Comparison of ENCODE assay signal across 8 cellular contexts in genomic region chr22:22709719-22710445, GRCh38.
A peak's percentile ranks its signal among the peaks of the same experiment; 100 is the strongest.
DNase-seq lines count a peak whose midpoint lies in the region; ATAC-seq, FAIRE-seq and TF ChIP-seq lines count a peak whose summit lies in the region.

No MANE protein-coding gene starts in this region.

- POLR2A ChIA-PET in HEK293T (lab: Yijun Ruan, JAX) (interaction anchor here (0.9 kb wide), 1 partner anchor 175 kb away, joined by 3 read pairs; no protein-coding TSS in a partner anchor), HepG2 (lab: Yijun Ruan, JAX) (no interaction called here)

- H3K27me3 ChIP-seq in HepG2 (ENCODE audit: control insufficient read depth in 1 of 2, insufficient read depth in 2 of 2, low read length in 2 of 2) = peaks cover 0 to 13% of the 10 kb centered on the region in 2 experiments; a peak in 1 of 5 replicates

- H3K4me2 ChIP-seq in HepG2 (ENCODE audit: low read depth, low read length) = no peak overlapping the region

- DNase-seq in D721Med (ENCODE audit: insufficient read length, low spot score) (no peak), HEK293T (ENCODE audit: extremely low spot score) (peak; percentile 61), HepG2 (ENCODE audit: low spot score) (no peak)
- peak; percentile 54 for DNase-seq in activated CD8-positive, alpha-beta memory T cell treated with anti-CD3 and anti-CD28 coated beads, Interleukin-2, amount 50 U/mL, for 48 hours

- no peak overlapping the region for H3K9ac ChIP-seq in HepG2 (ENCODE audit: insufficient read depth, low read depth, low read length)

- H3K4me3 ChIP-seq in HepG2 (replicated peaks in 1 of 3; ENCODE audit: insufficient read depth in 1 of 3, low read depth in 2 of 3, low read length in 3 of 3) = no peak overlapping the region

- no CpG with 5 or more reads among the region's 4 CpGs for WGBS in HepG2 (ENCODE audit: low lambda C conversion rate)

- H2AFZ ChIP-seq in HepG2 (ENCODE audit: low read length) = no peak overlapping the region

- ATAC-seq in HepG2 (peak; percentile 52; the same call in 2 of the 3 replicates), GM21367 (IDR thresholded peaks at IDR 0.05; ENCODE audit: unreplicated experiment) (no peak), HG03469 (IDR thresholded peaks at IDR 0.05; ENCODE audit: unreplicated experiment) (no peak), GM21515 (IDR thresholded peaks at IDR 0.05; ENCODE audit: unreplicated experiment) (no peak)
- ATAC-seq in activated CD4-positive, CD25-positive, alpha-beta regulatory T cell treated with anti-CD3 and anti-CD28 coated beads, Interleukin-2, amount 50 U/mL, for 24 hours = no peak

- intact Hi-C loops in HepG2 (cut with micrococcal nuclease; ENCODE audit: unreplicated experiment) = no loop called here

- TF ChIP-seq POLR2A in HepG2 (IDR thresholded peaks at IDR 0.05; ENCODE audit: insufficient read depth in 1 of 2, low read depth in 2 of 2, low read length in 2 of 2) = no peak

- H4K20me1 ChIP-seq in HepG2 (ENCODE audit: insufficient read depth, low read length) = peaks cover 3% of the 10 kb centered on the region; the same call in 1 of the 2 replicates

- H3K79me2 ChIP-seq in HepG2 (ENCODE audit: insufficient read depth, low read length) = no peaks in the 10 kb centered on the region

- in situ Hi-C loops in HepG2 (cut with HindIII; ENCODE audit: extremely low pct_ligation_motif_present, low pct_unique_long_range_greater_than_20kb) = no loop called here

- no peaks in the 10 kb centered on the region for H3K36me3 ChIP-seq in HepG2 (replicated peaks in 1 of 2; ENCODE audit: control insufficient read depth in 1 of 2, insufficient read depth in 2 of 2, low read length in 2 of 2)

- FAIRE-seq in D721Med (lab: Jason Lieb, UNC) = no peak
- no peak for FAIRE-seq in HepG2 (lab: Jason Lieb, UNC)

- H3K27ac ChIP-seq in HepG2 (ENCODE audit: extremely low read length, insufficient read depth, low read length) = no peak overlapping the region

- TF ChIP-seq CTCF in D721Med (IDR thresholded peaks at IDR 0.05; ENCODE audit: insufficient read depth, missing control alignments) (peak; percentile 28), HepG2 (CRISPR knock-in tag; IDR thresholded peaks at IDR 0.05) (0 out of 2 replicates have a peak, but pooled peaks have one; percentile 6)

- CTCF ChIA-PET in HEK293T (lab: Yijun Ruan, JAX) = interaction anchor here (0.7 to 1.7 kb wide), 18 partner anchors 8 to 287 kb away, joined by 3 to 9 read pairs (median 4); no protein-coding TSS in a partner anchor
- CTCF ChIA-PET in HepG2 (lab: Yijun Ruan, JAX; ENCODE audit: low intra/inter-chr PET ratio, low total read pairs) = interaction anchor here (1.4 kb wide), 1 partner anchor 246 kb away, joined by 4 read pairs; no protein-coding TSS in a partner anchor

- TF ChIP-seq EP300 in HepG2 (IDR thresholded peaks at IDR 0.05; ENCODE audit: low read depth in 2 of 2, low read length in 2 of 2) (no peak), HepG2 (CRISPR knock-in tag; IDR thresholded peaks at IDR 0.05; ENCODE audit: borderline replicate concordance) (no peak)

- no peaks in the 10 kb centered on the region for H3K9me3 ChIP-seq in HepG2 (ENCODE audit: low read length)

- TF ChIP-seq RAD21 in HepG2 (CRISPR knock-in tag; IDR thresholded peaks at IDR 0.05) = no peak

- no peaks in the 10 kb centered on the region for H3K4me1 ChIP-seq in HepG2 (ENCODE audit: insufficient read depth, low read length)

- no TSS peak for BruUV-seq in HepG2 (replicated peaks; lab: Mats Ljungman, UMichigan)

TF ChIP-seq in HEK293T, 16 proteins besides CTCF, POLR2A, EP300 and RAD21:
- TF ChIP-seq FOXM1 (IDR thresholded peaks at IDR 0.05; ENCODE audit: borderline replicate concordance) (no peak), PKNOX1 (IDR thresholded peaks at IDR 0.05) (no peak), HDGF (IDR thresholded peaks at IDR 0.05; ENCODE audit: borderline replicate concordance) (no peak), ZNF384 (IDR thresholded peaks at IDR 0.05) (no peak), ARNT (IDR thresholded peaks at IDR 0.05) (no peak), ELF4 (IDR thresholded peaks at IDR 0.05) (no peak), FOXA1 (IDR thresholded peaks at IDR 0.05) (no peak), NFRKB (IDR thresholded peaks at IDR 0.05) (no peak), L3MBTL2 (conservative IDR thresholded peaks at IDR 0.05) (no peak), SUZ12 (IDR thresholded peaks at IDR 0.05) (no peak), CTBP1 (IDR thresholded peaks at IDR 0.05; ENCODE audit: borderline replicate concordance) (no peak), SP1 (IDR thresholded peaks at IDR 0.05) (no peak), TARDBP (IDR thresholded peaks at IDR 0.05) (no peak), BHLHE40 (IDR thresholded peaks at IDR 0.05; ENCODE audit: borderline replicate concordance) (no peak), FOXK2 (IDR thresholded peaks at IDR 0.05) (no peak), LEF1 (IDR thresholded peaks at IDR 0.05; ENCODE audit: borderline replicate concordance) (no peak)

TF ChIP-seq in HepG2, 621 proteins besides CTCF, POLR2A, EP300 and RAD21 (continues in another document):
- TF ChIP-seq, protein P1, sequence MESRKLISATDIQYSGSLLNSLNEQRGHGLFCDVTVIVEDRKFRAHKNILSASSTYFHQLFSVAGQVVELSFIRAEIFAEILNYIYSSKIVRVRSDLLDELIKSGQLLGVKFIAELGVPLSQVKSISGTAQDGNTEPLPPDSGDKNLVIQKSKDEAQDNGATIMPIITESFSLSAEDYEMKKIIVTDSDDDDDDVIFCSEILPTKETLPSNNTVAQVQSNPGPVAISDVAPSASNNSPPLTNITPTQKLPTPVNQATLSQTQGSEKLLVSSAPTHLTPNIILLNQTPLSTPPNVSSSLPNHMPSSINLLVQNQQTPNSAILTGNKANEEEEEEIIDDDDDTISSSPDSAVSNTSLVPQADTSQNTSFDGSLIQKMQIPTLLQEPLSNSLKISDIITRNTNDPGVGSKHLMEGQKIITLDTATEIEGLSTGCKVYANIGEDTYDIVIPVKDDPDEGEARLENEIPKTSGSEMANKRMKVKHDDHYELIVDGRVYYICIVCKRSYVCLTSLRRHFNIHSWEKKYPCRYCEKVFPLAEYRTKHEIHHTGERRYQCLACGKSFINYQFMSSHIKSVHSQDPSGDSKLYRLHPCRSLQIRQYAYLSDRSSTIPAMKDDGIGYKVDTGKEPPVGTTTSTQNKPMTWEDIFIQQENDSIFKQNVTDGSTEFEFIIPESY (CRISPR knock-in tag; IDR thresholded peaks at IDR 0.05) = no peak
- no peak for TF ChIP-seq ZNF121 (CRISPR knock-in tag; IDR thresholded peaks at IDR 0.05)
- TF ChIP-seq TAF1 (CRISPR knock-in tag; IDR thresholded peaks at IDR 0.05) = no peak
- TF ChIP-seq RORA (CRISPR knock-in tag; IDR thresholded peaks at IDR 0.05) = no peak
- no peak for TF ChIP-seq ZBTB39 (CRISPR knock-in tag; IDR thresholded peaks at IDR 0.05)
- TF ChIP-seq, protein P2, sequence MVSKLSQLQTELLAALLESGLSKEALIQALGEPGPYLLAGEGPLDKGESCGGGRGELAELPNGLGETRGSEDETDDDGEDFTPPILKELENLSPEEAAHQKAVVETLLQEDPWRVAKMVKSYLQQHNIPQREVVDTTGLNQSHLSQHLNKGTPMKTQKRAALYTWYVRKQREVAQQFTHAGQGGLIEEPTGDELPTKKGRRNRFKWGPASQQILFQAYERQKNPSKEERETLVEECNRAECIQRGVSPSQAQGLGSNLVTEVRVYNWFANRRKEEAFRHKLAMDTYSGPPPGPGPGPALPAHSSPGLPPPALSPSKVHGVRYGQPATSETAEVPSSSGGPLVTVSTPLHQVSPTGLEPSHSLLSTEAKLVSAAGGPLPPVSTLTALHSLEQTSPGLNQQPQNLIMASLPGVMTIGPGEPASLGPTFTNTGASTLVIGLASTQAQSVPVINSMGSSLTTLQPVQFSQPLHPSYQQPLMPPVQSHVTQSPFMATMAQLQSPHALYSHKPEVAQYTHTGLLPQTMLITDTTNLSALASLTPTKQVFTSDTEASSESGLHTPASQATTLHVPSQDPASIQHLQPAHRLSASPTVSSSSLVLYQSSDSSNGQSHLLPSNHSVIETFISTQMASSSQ (IDR thresholded peaks at IDR 0.05; ENCODE audit: low read depth) = no peak
- TF ChIP-seq, protein P2 (CRISPR knock-in tag; IDR thresholded peaks at IDR 0.05; ENCODE audit: borderline replicate concordance) = no peak
- TF ChIP-seq SSRP1 (CRISPR knock-in tag; IDR thresholded peaks at IDR 0.05) = no peak

Comparison
In these comparisons a context has a peak if more than half of its experiments do, and no peak if none do; other contexts are left out.
1. DNase-seq: peak in HEK293T (single experiment) and activated CD8-positive, alpha-beta memory T cell treated with anti-CD3 and anti-CD28 coated beads, Interleukin-2, amount 50 U/mL, for 48 hours (single experiment); none in D721Med (single experiment) and HepG2 (single experiment).